In genomic region chr5:146307796-146308195, GRCh38 we compare ENCODE assay signal across 28 cellular contexts. TPM values are rescaled to one million over a fixed set of nuclear protein-coding genes. Genes with fewer than 3 reads are reported as not detected.
"Had no signal": no experiment of that assay in that cellular context is flagged by ENCODE, and none has a peak within 500 bp of the region (broad histone marks: within the 10 kb centered on the region; RNA-seq: fewer than 3 reads in every experiment).

No MANE protein-coding gene starts in this region.

- H3K4me1 ChIP-seq: colonic mucosa, foreskin keratinocyte, gastroesophageal sphincter, lower lobe of right lung had no signal

- H3K4me3 ChIP-seq: colonic mucosa, esophagus muscularis mucosa, gastroesophageal sphincter, heart left ventricle, hepatocyte, lower lobe of right lung, mucosa of descending colon had no signal

- H3K36me3 ChIP-seq: colonic mucosa, esophagus muscularis mucosa, gastroesophageal sphincter, heart left ventricle, lower lobe of right lung had no signal

- H3K27me3 ChIP-seq: colonic mucosa, esophagus muscularis mucosa, gastroesophageal sphincter, heart left ventricle had no signal

- H3K9me3 ChIP-seq: colonic mucosa, esophagus muscularis mucosa, gastroesophageal sphincter, heart left ventricle, lower lobe of right lung, mucosa of descending colon had no signal

- DNase-seq: colonic mucosa; cortex of kidney; effector CD8-positive, alpha-beta T cell; effector memory CD8-positive, alpha-beta T cell; endodermal cell; erythroblast; foreskin keratinocyte; heart left ventricle; hypothalamus; immature natural killer cell; islet precursor cell; kidney; kidney glomerular epithelial cell; left colon; left ventricle myocardium superior; lower lobe of right lung; mesenchymal stem cell; mucosa of descending colon; naive B cell had no signal

- H3K27ac ChIP-seq: colonic mucosa, epithelial cell of prostate, esophagus muscularis mucosa, foreskin keratinocyte, gastroesophageal sphincter, hepatocyte, lower lobe of right lung had no signal

- ATAC-seq: effector memory CD8-positive, alpha-beta T cell; foreskin keratinocyte; gastroesophageal sphincter; heart left ventricle; left colon; left lobe of liver; left ventricle myocardium superior; lower lobe of right lung; mucosa of descending colon had no signal

RNA-seq across cellular contexts. Expression of gene POU4F3, which starts 30.8 kb away (rescaled TPM):
- total RNA-seq: colonic mucosa, fibroblast of lung, fibroblast of villous mesenchyme, foreskin keratinocyte, frontal cortex, gastroesophageal sphincter, hepatocyte, left colon, left lobe of liver, left ventricle myocardium superior, lower lobe of right lung, mesenteric fat pad, mucosa of descending colon had no signal
